In genomic region chr10:13219685-13220670, GRCh38 we compare ENCODE assay signal across 9 cellular contexts. TPM values are rescaled to one million over a fixed set of nuclear protein-coding genes. Genes with fewer than 3 reads are reported as not detected.
A peak's percentile ranks its signal among the peaks of the same experiment; 100 is the strongest.
DNase-seq lines count a peak whose midpoint lies in the region; ATAC-seq, FAIRE-seq and TF ChIP-seq lines count a peak whose summit lies in the region.
"Had no signal": no experiment of that assay in that cellular context is flagged by ENCODE, and none has a peak within 500 bp of the region (broad histone marks: within the 10 kb centered on the region; RNA-seq: fewer than 3 reads in every experiment).

No MANE protein-coding gene starts in this region.

- H3K9ac ChIP-seq in kidney (ENCODE audit: low read length in 2 of 2), result no peak overlapping the region

- H3K27me3 Mint-ChIP-seq in CD4-positive, CD25-positive, alpha-beta regulatory T cell, result no peaks in the 10 kb centered on the region

- H3K27ac ChIP-seq in CD4-positive, CD25-positive, alpha-beta regulatory T cell (ENCODE audit: insufficient read depth, low read length, poor library complexity, severe bottlenecking), result no peak overlapping the region
- no peak overlapping the region for H3K27ac ChIP-seq in kidney (ENCODE audit: low read depth in 2 of 2, low read length in 2 of 2)
- H3K27ac ChIP-seq: body of pancreas had no signal

- no peak for ATAC-seq in CD4-positive, CD25-positive, alpha-beta regulatory T cell (ENCODE audit: low read depth in 2 of 2)
- no peak for ATAC-seq in left cardiac atrium
- ATAC-seq in GM19328 (IDR thresholded peaks at IDR 0.05; ENCODE audit: unreplicated experiment), result no peak
- ATAC-seq: body of pancreas had no signal

- H3K36me3 ChIP-seq in CD4-positive, CD25-positive, alpha-beta regulatory T cell (ENCODE audit: control insufficient read depth, insufficient read depth, low read length), result no peaks in the 10 kb centered on the region
- no peaks in the 10 kb centered on the region for H3K36me3 ChIP-seq in kidney (ENCODE audit: control insufficient read depth in 1 of 2, insufficient read depth in 2 of 2, low read length in 2 of 2)

- H3K4me3 ChIP-seq in CD4-positive, CD25-positive, alpha-beta regulatory T cell (ENCODE audit: low read depth, low read length), result no peak overlapping the region
- no peak overlapping the region for H3K4me3 ChIP-seq in kidney (ENCODE audit: low read length in 2 of 2)
- H3K4me3 ChIP-seq: body of pancreas had no signal

- no peaks in the 10 kb centered on the region for H3K9me3 ChIP-seq in CD4-positive, CD25-positive, alpha-beta regulatory T cell (ENCODE audit: control insufficient read depth in 2 of 2, low read length in 2 of 2)
- no peaks in the 10 kb centered on the region for H3K9me3 ChIP-seq in kidney (ENCODE audit: control insufficient read depth in 1 of 2, low read length in 2 of 2)
- H3K9me3 ChIP-seq: body of pancreas had no signal

- intact Hi-C loops in kidney (cut with DNase I) (no loop called here), posterior vena cava (cut with DNase I) (no loop called here), left cardiac atrium (cut with DNase I) (no loop called here)

- H3K27me3 ChIP-seq in CD4-positive, CD25-positive, alpha-beta regulatory T cell (ENCODE audit: control insufficient read depth, insufficient read depth, low read length), result no peaks in the 10 kb centered on the region
- H3K27me3 ChIP-seq: body of pancreas had no signal

- FAIRE-seq in H54 (lab: Jason Lieb, UNC) (no peak), kidney (lab: Jason Lieb, UNC) (no peak)

- peaks cover 0 to 4% (median 0%) of the 10 kb centered on the region in 7 donors for H3K9me3 Mint-ChIP-seq in CD4-positive, CD25-positive, alpha-beta regulatory T cell

- H3K4me1 ChIP-seq in CD4-positive, CD25-positive, alpha-beta regulatory T cell (ENCODE audit: control insufficient read depth, insufficient read depth, low read length, poor library complexity, severe bottlenecking), result no peaks in the 10 kb centered on the region
- no peaks in the 10 kb centered on the region for H3K4me1 ChIP-seq in kidney (ENCODE audit: control insufficient read depth in 1 of 2, insufficient read depth in 1 of 2, low read depth in 1 of 2, low read length in 2 of 2)
- H3K4me1 ChIP-seq: body of pancreas had no signal

- TF ChIP-seq CTCF in kidney (IDR thresholded peaks at IDR 0.05; ENCODE audit: borderline replicate concordance, extremely low read depth, insufficient read depth), result peak; percentile 18

- H3K4me3 Mint-ChIP-seq in CD4-positive, CD25-positive, alpha-beta regulatory T cell, result no peak overlapping the region

- no peak overlapping the region for H3K27ac Mint-ChIP-seq in CD4-positive, CD25-positive, alpha-beta regulatory T cell

- no peak for TF ChIP-seq POLR2A in H54 (IDR thresholded peaks at IDR 0.05; ENCODE audit: low read depth, low read length)

- H3K4me1 Mint-ChIP-seq in CD4-positive, CD25-positive, alpha-beta regulatory T cell, result no peaks in the 10 kb centered on the region

- peak in 2 of 3 donors; percentile 12 to 32 for DNase-seq in CD4-positive, CD25-positive, alpha-beta regulatory T cell
- DNase-seq in H54 (ENCODE audit: insufficient read length, low spot score) (peak; percentile 56), RPMI8226 (peak; percentile 75), kidney (no peak), posterior vena cava (ENCODE audit: low spot score) (no peak), NCI-H1105 (lab: John Stamatoyannopoulos, UW) (no peak), left cardiac atrium (no peak)

- H3K36me3 Mint-ChIP-seq in CD4-positive, CD25-positive, alpha-beta regulatory T cell, result no peaks in the 10 kb centered on the region

RNA-seq across cellular contexts. Expression of gene UCMA, which starts 14.2 kb away (rescaled TPM):
- total RNA-seq in CD4-positive, CD25-positive, alpha-beta regulatory T cell, result not detected
- not detected for polyA plus RNA-seq in CD4-positive, CD25-positive, alpha-beta regulatory T cell
- total RNA-seq in kidney (not detected), posterior vena cava (not detected), left cardiac atrium (not detected)
- polyA plus RNA-seq in kidney (ENCODE audit: insufficient read depth, low read depth, low replicate concordance), result not detected
- total RNA-seq: body of pancreas had no signal

RNA-seq across cellular contexts. Expression of gene MCM10, which starts 58.6 kb away (rescaled TPM):
- 2.1 TPM for total RNA-seq in CD4-positive, CD25-positive, alpha-beta regulatory T cell
- polyA plus RNA-seq in CD4-positive, CD25-positive, alpha-beta regulatory T cell, result 1 to 10 TPM in 1 of 4 donors, under 1 TPM in 3; 0.19 to 1.4 (median 0.43) TPM
- total RNA-seq in kidney (0.50 TPM), posterior vena cava (under 1 TPM; 0.23 to 0.76 TPM), left cardiac atrium (1 to 10 TPM; 1.3 TPM)
- polyA plus RNA-seq in kidney (ENCODE audit: insufficient read depth, low read depth, low replicate concordance), result not detected

Comparison
In these comparisons a context has a peak if more than half of its experiments do, and no peak if none do; other contexts are left out.
1. DNase-seq: peak in CD4-positive, CD25-positive, alpha-beta regulatory T cell (2 of 3), H54 (single experiment) and RPMI8226 (single experiment); none in kidney (single experiment), posterior vena cava (single experiment), NCI-H1105 (single experiment) and left cardiac atrium (single experiment).